Comparison of ENCODE assay signal across 24 cellular contexts in the genomic region with DNA sequence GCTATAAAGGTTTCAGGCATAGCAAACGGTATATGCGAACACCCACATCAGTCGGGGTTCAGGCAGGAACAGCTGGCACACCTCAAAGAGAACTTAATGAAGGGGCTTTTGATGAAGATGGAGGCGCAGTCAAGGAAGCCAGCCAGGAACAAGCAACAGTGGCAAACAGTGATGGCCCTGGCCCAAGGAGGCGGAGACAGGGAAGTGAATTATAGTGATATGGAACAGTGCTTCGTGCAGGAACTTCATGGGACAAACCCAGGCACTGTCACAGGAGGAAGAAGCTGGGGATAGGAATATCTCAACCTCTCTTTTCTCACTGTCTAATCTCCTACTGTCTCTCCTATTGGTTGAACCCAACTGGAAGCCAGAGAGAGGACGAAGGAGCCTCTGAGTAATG.
"Had no signal": no experiment of that assay in that cellular context is flagged by ENCODE, and none has a peak within 500 bp of the region (broad histone marks: within the 10 kb centered on the region; RNA-seq: fewer than 3 reads in every experiment).

No MANE protein-coding gene starts in this region.

- H3K4me1 ChIP-seq: neural progenitor cell, parathyroid adenoma, psoas muscle, right lobe of liver, sigmoid colon, stomach, thyroid gland, tibial nerve, upper lobe of right lung, uterus had no signal

- H3K9me3 ChIP-seq: ovary, psoas muscle, right lobe of liver, thoracic aorta, thyroid gland, upper lobe of right lung, uterus had no signal

- H3K27me3 ChIP-seq: neural progenitor cell, ovary, right lobe of liver, sigmoid colon, stomach, thyroid gland, tibial nerve, upper lobe of right lung, uterus had no signal

- H3K36me3 ChIP-seq: neural progenitor cell, ovary, right lobe of liver, sigmoid colon, stomach, thoracic aorta, thyroid gland, tibial nerve, upper lobe of right lung, uterus had no signal

- H3K4me3 ChIP-seq: neural progenitor cell, ovary, psoas muscle, right lobe of liver, sigmoid colon, stomach, thoracic aorta, thyroid gland, tibial nerve, upper lobe of right lung, uterus had no signal

- H3K27ac ChIP-seq: neural progenitor cell, ovary, parathyroid adenoma, psoas muscle, right lobe of liver, sigmoid colon, stomach, thoracic aorta, thyroid gland, tibial nerve, upper lobe of right lung, uterus had no signal

- FAIRE-seq: small intestine had no signal

- DNase-seq: natural killer cell; occipital lobe; ovary; posterior cingulate gyrus; psoas muscle; right cardiac atrium; right lobe of liver; sigmoid colon; small intestine; stimulated activated CD4-positive, alpha-beta T cell treated with anti-CD3 and anti-CD28 coated beads, Interleukin-15, amount 100 ng/mL, for 24 hours; stimulated activated CD4-positive, alpha-beta T cell treated with anti-CD3 and anti-CD28 coated beads, Interleukin-2, amount 100 ng/mL, for 24 hours; stimulated activated CD4-positive, alpha-beta T cell treated with anti-CD3 and anti-CD28 coated beads, Interleukin-2, amount 100 ng/mL, for 48 hours; stimulated activated CD4-positive, alpha-beta T cell treated with anti-CD3 and anti-CD28 coated beads, Interleukin-4, amount 100 ng/mL, for 24 hours; stimulated activated naive B cell treated with anti-CD40 and anti-IgM and Interleukin-4, amounts not matched to agents 10 μg/mL and 1 μg/mL and 100 μg/mL, for 72 hours; stimulated activated naive CD4-positive, alpha-beta T cell treated with Interleukin-2 at 50 U/mL for 16 hours; stomach; thyroid gland; upper lobe of right lung; uterus had no signal

- H3K9ac ChIP-seq: neural progenitor cell, parathyroid adenoma had no signal

- ATAC-seq: natural killer cell; psoas muscle; right cardiac atrium; right lobe of liver; stimulated activated effector memory CD8-positive, alpha-beta T cell treated with anti-CD3 and anti-CD28 coated beads, Interleukin-12 subunit alpha, Interleukin-12 subunit beta, amount 100 ng/mL, for 72 hours; stimulated activated naive B cell treated with anti-CD40 and anti-IgM and Interleukin-4, amounts not matched to agents 10 μg/mL and 1 μg/mL and 100 μg/mL, for 72 hours; upper lobe of right lung had no signal
